In the genomic region with DNA sequence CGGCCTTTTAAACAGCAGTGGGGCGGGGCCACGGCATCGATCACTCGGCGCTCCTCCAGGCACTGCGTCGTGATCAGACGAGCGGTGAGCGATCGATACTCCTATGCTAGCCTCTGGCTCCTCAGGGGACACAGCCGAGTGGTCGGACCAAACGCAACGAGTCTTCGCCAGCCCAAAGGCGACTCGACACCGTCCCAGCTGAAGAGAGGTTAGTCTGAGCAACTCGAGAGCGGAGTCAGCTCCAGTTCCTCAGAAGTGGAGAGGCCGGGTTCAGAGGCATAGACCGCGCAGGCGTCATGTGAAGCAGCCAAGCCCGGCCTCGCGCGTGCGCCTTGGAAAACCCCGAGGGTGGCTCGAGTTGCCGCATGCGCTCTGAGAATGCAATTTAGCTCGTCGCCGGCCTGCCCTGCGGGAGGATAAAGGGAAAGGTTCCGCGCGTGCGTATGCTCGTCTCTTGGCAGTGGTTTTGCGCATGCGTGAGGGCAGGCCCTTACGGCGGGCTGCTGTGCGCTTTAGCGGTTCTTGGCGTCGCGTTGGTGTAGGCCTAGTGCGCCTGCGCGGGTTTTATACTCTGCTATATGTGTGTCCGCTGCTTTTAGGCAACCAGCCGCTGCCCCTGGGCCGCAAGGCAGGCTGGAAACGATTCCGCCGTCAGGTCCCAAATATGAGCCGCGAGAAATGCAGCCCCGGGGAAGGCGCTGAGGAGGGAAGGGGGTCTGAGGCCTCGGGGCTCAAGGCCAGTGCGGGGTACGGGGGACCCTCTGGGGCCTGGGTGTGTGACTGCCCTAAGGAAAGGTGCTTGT, we compare ENCODE assay signal across 1 cellular context.
TF ChIP-seq lines count a peak whose summit lies in the region.

A gene (plus strand): TSS at position 98 of the 803 bp plus-strand sequence. CDS start 6,598 bp downstream, outside the sequence.

TF ChIP-seq in K562, 482 proteins besides CTCF, POLR2A, EP300 and RAD21 (continued from another document and continues in another):
- TF ChIP-seq, protein P1, sequence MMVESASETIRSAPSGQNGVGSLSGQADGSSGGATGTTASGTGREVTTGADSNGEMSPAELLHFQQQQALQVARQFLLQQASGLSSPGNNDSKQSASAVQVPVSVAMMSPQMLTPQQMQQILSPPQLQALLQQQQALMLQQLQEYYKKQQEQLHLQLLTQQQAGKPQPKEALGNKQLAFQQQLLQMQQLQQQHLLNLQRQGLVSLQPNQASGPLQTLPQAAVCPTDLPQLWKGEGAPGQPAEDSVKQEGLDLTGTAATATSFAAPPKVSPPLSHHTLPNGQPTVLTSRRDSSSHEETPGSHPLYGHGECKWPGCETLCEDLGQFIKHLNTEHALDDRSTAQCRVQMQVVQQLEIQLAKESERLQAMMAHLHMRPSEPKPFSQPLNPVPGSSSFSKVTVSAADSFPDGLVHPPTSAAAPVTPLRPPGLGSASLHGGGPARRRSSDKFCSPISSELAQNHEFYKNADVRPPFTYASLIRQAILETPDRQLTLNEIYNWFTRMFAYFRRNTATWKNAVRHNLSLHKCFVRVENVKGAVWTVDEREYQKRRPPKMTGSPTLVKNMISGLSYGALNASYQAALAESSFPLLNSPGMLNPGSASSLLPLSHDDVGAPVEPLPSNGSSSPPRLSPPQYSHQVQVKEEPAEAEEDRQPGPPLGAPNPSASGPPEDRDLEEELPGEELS (CRISPR knock-in tag; IDR thresholded peaks at IDR 0.05; ENCODE audit: borderline replicate concordance), result no peak
- no peak for TF ChIP-seq PHF21A (IDR thresholded peaks at IDR 0.05; ENCODE audit: borderline replicate concordance, low read depth)
- TF ChIP-seq ZNF311 (CRISPR knock-in tag; IDR thresholded peaks at IDR 0.05), result no peak
- no peak for TF ChIP-seq ARHGAP35 (IDR thresholded peaks at IDR 0.05; ENCODE audit: partially characterized antibody)
- TF ChIP-seq, protein P2, sequence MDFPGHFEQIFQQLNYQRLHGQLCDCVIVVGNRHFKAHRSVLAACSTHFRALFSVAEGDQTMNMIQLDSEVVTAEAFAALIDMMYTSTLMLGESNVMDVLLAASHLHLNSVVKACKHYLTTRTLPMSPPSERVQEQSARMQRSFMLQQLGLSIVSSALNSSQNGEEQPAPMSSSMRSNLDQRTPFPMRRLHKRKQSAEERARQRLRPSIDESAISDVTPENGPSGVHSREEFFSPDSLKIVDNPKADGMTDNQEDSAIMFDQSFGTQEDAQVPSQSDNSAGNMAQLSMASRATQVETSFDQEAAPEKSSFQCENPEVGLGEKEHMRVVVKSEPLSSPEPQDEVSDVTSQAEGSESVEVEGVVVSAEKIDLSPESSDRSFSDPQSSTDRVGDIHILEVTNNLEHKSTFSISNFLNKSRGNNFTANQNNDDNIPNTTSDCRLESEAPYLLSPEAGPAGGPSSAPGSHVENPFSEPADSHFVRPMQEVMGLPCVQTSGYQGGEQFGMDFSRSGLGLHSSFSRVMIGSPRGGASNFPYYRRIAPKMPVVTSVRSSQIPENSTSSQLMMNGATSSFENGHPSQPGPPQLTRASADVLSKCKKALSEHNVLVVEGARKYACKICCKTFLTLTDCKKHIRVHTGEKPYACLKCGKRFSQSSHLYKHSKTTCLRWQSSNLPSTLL (IDR thresholded peaks at IDR 0.05), result no peak
- TF ChIP-seq CBFB (CRISPR knock-in tag; IDR thresholded peaks at IDR 0.05), result no peak
- no peak for TF ChIP-seq ZNF830 (CRISPR knock-in tag; IDR thresholded peaks at IDR 0.05)
- TF ChIP-seq, protein P3, sequence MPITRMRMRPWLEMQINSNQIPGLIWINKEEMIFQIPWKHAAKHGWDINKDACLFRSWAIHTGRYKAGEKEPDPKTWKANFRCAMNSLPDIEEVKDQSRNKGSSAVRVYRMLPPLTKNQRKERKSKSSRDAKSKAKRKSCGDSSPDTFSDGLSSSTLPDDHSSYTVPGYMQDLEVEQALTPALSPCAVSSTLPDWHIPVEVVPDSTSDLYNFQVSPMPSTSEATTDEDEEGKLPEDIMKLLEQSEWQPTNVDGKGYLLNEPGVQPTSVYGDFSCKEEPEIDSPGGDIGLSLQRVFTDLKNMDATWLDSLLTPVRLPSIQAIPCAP (CRISPR knock-in tag; IDR thresholded peaks at IDR 0.05; ENCODE audit: borderline replicate concordance), result no peak
- TF ChIP-seq, protein P4, sequence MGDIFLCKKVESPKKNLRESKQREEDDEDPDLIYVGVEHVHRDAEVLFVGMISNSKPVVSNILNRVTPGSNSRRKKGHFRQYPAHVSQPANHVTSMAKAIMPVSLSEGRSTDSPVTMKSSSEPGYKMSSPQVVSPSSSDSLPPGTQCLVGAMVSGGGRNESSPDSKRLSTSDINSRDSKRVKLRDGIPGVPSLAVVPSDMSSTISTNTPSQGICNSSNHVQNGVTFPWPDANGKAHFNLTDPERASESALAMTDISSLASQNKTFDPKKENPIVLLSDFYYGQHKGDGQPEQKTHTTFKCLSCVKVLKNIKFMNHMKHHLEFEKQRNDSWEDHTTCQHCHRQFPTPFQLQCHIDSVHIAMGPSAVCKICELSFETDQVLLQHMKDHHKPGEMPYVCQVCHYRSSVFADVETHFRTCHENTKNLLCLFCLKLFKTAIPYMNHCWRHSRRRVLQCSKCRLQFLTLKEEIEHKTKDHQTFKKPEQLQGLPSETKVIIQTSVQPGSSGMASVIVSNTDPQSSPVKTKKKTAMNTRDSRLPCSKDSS (IDR thresholded peaks at IDR 0.05; ENCODE audit: low read depth, partially characterized antibody), result no peak
- TF ChIP-seq ZNF324 (CRISPR knock-in tag; IDR thresholded peaks at IDR 0.05), result no peak
- TF ChIP-seq, protein P5, sequence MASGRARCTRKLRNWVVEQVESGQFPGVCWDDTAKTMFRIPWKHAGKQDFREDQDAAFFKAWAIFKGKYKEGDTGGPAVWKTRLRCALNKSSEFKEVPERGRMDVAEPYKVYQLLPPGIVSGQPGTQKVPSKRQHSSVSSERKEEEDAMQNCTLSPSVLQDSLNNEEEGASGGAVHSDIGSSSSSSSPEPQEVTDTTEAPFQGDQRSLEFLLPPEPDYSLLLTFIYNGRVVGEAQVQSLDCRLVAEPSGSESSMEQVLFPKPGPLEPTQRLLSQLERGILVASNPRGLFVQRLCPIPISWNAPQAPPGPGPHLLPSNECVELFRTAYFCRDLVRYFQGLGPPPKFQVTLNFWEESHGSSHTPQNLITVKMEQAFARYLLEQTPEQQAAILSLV (tag; IDR thresholded peaks at IDR 0.05), result no peak
- no peak for TF ChIP-seq ZNF668 (CRISPR knock-in tag; IDR thresholded peaks at IDR 0.05)
- TF ChIP-seq FOXA1 (IDR thresholded peaks at IDR 0.05; ENCODE audit: borderline replicate concordance), result no peak
- TF ChIP-seq, protein P6, sequence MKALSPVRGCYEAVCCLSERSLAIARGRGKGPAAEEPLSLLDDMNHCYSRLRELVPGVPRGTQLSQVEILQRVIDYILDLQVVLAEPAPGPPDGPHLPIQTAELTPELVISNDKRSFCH (CRISPR knock-in tag; IDR thresholded peaks at IDR 0.05), result no peak
- TF ChIP-seq, protein P6 (tag; IDR thresholded peaks at IDR 0.05), result 0 out of 2 replicates have a peak, but pooled peaks have one; percentile 68
- TF ChIP-seq, protein P7, sequence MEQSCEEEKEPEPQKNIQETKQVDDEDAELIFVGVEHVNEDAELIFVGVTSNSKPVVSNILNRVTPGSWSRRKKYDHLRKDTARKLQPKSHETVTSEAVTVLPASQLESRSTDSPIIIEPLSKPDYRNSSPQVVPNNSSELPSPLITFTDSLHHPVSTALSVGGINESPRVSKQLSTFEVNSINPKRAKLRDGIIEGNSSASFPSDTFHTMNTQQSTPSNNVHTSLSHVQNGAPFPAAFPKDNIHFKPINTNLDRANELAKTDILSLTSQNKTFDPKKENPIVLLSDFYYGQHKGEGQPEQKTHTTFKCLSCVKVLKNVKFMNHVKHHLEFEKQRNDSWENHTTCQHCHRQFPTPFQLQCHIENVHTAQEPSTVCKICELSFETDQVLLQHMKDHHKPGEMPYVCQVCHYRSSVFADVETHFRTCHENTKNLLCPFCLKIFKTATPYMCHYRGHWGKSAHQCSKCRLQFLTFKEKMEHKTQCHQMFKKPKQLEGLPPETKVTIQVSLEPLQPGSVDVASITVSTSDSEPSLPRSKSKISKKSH (CRISPR knock-in tag; IDR thresholded peaks at IDR 0.05), result no peak
- no peak for TF ChIP-seq MCM3 (IDR thresholded peaks at IDR 0.05)
- TF ChIP-seq NFYB (IDR thresholded peaks at IDR 0.05; ENCODE audit: extremely low read depth, insufficient read length), result no peak
- no peak for TF ChIP-seq NFE2 (IDR thresholded peaks at IDR 0.05; ENCODE audit: low read depth)
- TF ChIP-seq, protein P8, sequence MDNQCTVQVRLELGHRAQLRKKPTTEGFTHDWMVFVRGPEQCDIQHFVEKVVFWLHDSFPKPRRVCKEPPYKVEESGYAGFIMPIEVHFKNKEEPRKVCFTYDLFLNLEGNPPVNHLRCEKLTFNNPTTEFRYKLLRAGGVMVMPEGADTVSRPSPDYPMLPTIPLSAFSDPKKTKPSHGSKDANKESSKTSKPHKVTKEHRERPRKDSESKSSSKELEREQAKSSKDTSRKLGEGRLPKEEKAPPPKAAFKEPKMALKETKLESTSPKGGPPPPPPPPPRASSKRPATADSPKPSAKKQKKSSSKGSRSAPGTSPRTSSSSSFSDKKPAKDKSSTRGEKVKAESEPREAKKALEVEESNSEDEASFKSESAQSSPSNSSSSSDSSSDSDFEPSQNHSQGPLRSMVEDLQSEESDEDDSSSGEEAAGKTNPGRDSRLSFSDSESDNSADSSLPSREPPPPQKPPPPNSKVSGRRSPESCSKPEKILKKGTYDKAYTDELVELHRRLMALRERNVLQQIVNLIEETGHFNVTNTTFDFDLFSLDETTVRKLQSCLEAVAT (IDR thresholded peaks at IDR 0.05), result peak in 1 of 2 experiments; percentile 100; a peak in 2 of 4 replicates
- no peak; the same call in 1 of the 2 replicates for TF ChIP-seq SMAD4 (CRISPR knock-in tag; conservative IDR thresholded peaks at IDR 0.05)
- no peak for TF ChIP-seq GATAD2A (IDR thresholded peaks at IDR 0.05)
- TF ChIP-seq ZNF263 (CRISPR knock-in tag; IDR thresholded peaks at IDR 0.05; ENCODE audit: borderline replicate concordance), result peak; percentile 78; the same call in 1 of the 2 replicates
- 0 out of 2 replicates have a peak, but pooled peaks have one; percentile 42 for TF ChIP-seq CBX1 (IDR thresholded peaks at IDR 0.05; ENCODE audit: low read depth)
- TF ChIP-seq BHLHE40 (IDR thresholded peaks at IDR 0.05; ENCODE audit: low read length), result peak; percentile 52; the same call in 1 of the 2 replicates
- no peak for TF ChIP-seq PYGO2 (tag; IDR thresholded peaks at IDR 0.05)
- TF ChIP-seq SPI1 (IDR thresholded peaks at IDR 0.05; ENCODE audit: borderline replicate concordance, low read depth, low read length), result peak; percentile 31; the same call in 1 of the 2 replicates
- no peak for TF ChIP-seq YBX1 (IDR thresholded peaks at IDR 0.05)
- TF ChIP-seq PML (IDR thresholded peaks at IDR 0.05; ENCODE audit: low read length), result peak; percentile 50; the same call in 1 of the 2 replicates
- no peak; the same call in 1 of the 2 replicates for TF ChIP-seq ZKSCAN1 (IDR thresholded peaks at IDR 0.05; ENCODE audit: low read depth, low read length)
- TF ChIP-seq FOXM1 (IDR thresholded peaks at IDR 0.05; ENCODE audit: low read depth), result no peak
- TF ChIP-seq FOXM1 (CRISPR knock-in tag; IDR thresholded peaks at IDR 0.05; ENCODE audit: low read depth), result no peak
- TF ChIP-seq, protein P9, sequence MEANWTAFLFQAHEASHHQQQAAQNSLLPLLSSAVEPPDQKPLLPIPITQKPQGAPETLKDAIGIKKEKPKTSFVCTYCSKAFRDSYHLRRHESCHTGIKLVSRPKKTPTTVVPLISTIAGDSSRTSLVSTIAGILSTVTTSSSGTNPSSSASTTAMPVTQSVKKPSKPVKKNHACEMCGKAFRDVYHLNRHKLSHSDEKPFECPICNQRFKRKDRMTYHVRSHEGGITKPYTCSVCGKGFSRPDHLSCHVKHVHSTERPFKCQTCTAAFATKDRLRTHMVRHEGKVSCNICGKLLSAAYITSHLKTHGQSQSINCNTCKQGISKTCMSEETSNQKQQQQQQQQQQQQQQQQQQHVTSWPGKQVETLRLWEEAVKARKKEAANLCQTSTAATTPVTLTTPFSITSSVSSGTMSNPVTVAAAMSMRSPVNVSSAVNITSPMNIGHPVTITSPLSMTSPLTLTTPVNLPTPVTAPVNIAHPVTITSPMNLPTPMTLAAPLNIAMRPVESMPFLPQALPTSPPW (CRISPR knock-in tag; IDR thresholded peaks at IDR 0.05), result peak; percentile 61; the same call in 1 of the 2 replicates
- TF ChIP-seq, protein P10, sequence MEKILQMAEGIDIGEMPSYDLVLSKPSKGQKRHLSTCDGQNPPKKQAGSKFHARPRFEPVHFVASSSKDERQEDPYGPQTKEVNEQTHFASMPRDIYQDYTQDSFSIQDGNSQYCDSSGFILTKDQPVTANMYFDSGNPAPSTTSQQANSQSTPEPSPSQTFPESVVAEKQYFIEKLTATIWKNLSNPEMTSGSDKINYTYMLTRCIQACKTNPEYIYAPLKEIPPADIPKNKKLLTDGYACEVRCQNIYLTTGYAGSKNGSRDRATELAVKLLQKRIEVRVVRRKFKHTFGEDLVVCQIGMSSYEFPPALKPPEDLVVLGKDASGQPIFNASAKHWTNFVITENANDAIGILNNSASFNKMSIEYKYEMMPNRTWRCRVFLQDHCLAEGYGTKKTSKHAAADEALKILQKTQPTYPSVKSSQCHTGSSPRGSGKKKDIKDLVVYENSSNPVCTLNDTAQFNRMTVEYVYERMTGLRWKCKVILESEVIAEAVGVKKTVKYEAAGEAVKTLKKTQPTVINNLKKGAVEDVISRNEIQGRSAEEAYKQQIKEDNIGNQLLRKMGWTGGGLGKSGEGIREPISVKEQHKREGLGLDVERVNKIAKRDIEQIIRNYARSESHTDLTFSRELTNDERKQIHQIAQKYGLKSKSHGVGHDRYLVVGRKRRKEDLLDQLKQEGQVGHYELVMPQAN (IDR thresholded peaks at IDR 0.05; ENCODE audit: borderline replicate concordance), result peak; percentile 46; the same call in 1 of the 2 replicates
- TF ChIP-seq GTF2E2 (tag; IDR thresholded peaks at IDR 0.05), result peak; percentile 81
- TF ChIP-seq RBM39 (optimal IDR thresholded peaks at IDR 0.05; ENCODE audit: low read depth, low read length), result peak; percentile 90
- TF ChIP-seq ZNF347 (CRISPR knock-in tag; IDR thresholded peaks at IDR 0.05; ENCODE audit: low read depth), result no peak
- TF ChIP-seq ARNT (IDR thresholded peaks at IDR 0.05), result peak in 1 of 2 experiments; percentile 24; a peak in 2 of 4 replicates
- no peak for TF ChIP-seq ZNF695 (CRISPR knock-in tag; IDR thresholded peaks at IDR 0.05)
- TF ChIP-seq, protein P11, sequence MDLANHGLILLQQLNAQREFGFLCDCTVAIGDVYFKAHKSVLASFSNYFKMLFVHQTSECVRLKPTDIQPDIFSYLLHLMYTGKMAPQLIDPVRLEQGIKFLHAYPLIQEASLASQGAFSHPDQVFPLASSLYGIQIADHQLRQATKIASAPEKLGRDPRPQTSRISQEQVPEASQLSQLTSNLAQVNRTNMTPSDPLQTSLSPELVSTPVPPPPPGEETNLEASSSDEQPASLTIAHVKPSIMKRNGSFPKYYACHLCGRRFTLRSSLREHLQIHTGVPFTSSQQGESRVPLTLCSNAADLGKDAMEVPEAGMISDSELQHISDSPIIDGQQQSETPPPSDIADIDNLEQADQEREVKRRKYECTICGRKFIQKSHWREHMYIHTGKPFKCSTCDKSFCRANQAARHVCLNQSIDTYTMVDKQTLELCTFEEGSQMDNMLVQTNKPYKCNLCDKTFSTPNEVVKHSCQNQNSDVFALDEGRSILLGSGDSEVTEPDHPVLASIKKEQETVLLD (IDR thresholded peaks at IDR 0.05), result peak; percentile 100
- no peak for TF ChIP-seq TFAM (CRISPR knock-in tag; conservative IDR thresholded peaks at IDR 0.05)
- no peak for TF ChIP-seq MED1 (CRISPR knock-in tag; IDR thresholded peaks at IDR 0.05; ENCODE audit: borderline replicate concordance)
- no peak for TF ChIP-seq ZNF76 (CRISPR knock-in tag; IDR thresholded peaks at IDR 0.05; ENCODE audit: borderline replicate concordance)
- TF ChIP-seq MCM7 (IDR thresholded peaks at IDR 0.05), result no peak
